In genomic region chr5:65625743-65626142, GRCh38 we compare ENCODE assay signal across 8 cellular contexts. TPM values are rescaled to one million over a fixed set of nuclear protein-coding genes. Genes with fewer than 3 reads are reported as not detected.
DNase-seq lines count a peak whose midpoint lies in the region; ATAC-seq, FAIRE-seq and TF ChIP-seq lines count a peak whose summit lies in the region.

No MANE protein-coding gene starts in this region.

- ATAC-seq in A549 (no peak), GM18868 (IDR thresholded peaks at IDR 0.05; ENCODE audit: unreplicated experiment) (no peak)

- no peak for FAIRE-seq in A549 (lab: Jason Lieb, UNC)

- H2BK120ac ChIP-seq in mesendoderm (ENCODE audit: low read depth, low read length) = no peak overlapping the region

- H3K36me3 ChIP-seq in mesendoderm (ENCODE audit: control insufficient read depth, insufficient read depth, low read length) = no peaks in the 10 kb centered on the region

- H2AK5ac ChIP-seq in mesendoderm (ENCODE audit: low read length) = no peak overlapping the region

- H4K8ac ChIP-seq in mesendoderm (ENCODE audit: low read depth, low read length) = no peak overlapping the region

- H3K23ac ChIP-seq in mesendoderm (ENCODE audit: low read length) = no peak overlapping the region

- H3K79me1 ChIP-seq in mesendoderm (ENCODE audit: low read length) = peaks cover 8% of the 10 kb centered on the region

- TF ChIP-seq EP300 in A549 (IDR thresholded peaks at IDR 0.05) = no peak

- H3K18ac ChIP-seq in mesendoderm (ENCODE audit: low read length) = no peak overlapping the region

- H3K4me1 ChIP-seq in A549 (peaks cover 15% of the 10 kb centered on the region; the same call in 2 of the 3 replicates), mesendoderm (ENCODE audit: control insufficient read depth, low read depth, low read length) (peaks cover 4% of the 10 kb centered on the region)

- no peaks in the 10 kb centered on the region for H3K27me3 ChIP-seq in mesendoderm (ENCODE audit: insufficient read depth, low read length, poor library complexity)

- H3K4ac ChIP-seq in mesendoderm (ENCODE audit: low read depth, low read length) = no peak overlapping the region

- peak overlapping the region; percentile 90 for H3K4me2 ChIP-seq in A549
- H3K4me2 ChIP-seq in mesendoderm (ENCODE audit: low read length) = peak overlapping the region; percentile 11

- 36% methylated on average over 6 of the region's 6 CpGs for WGBS in A549 (ENCODE audit: missing lambda C conversion rate)
- no CpG with 5 or more reads among the region's 6 CpGs for WGBS in mesendoderm (ENCODE audit: extremely low coverage, insufficient coverage, low lambda C conversion rate)

- H3K56ac ChIP-seq in mesendoderm (ENCODE audit: low read length) = no peak overlapping the region

- H4K5ac ChIP-seq in mesendoderm (ENCODE audit: low read length) = no peak overlapping the region

- no peak for TF ChIP-seq POLR2A in A549 (IDR thresholded peaks at IDR 0.05; ENCODE audit: low read length)

- TF ChIP-seq CTCF in A549 (IDR thresholded peaks at IDR 0.05) (no peak), HFF-Myc (IDR thresholded peaks at IDR 0.05; ENCODE audit: low read depth, low read length, missing control alignments) (no peak)

- no peak overlapping the region for H3K9ac ChIP-seq in mesendoderm (ENCODE audit: low read length)

- H2BK15ac ChIP-seq in mesendoderm (replicated peaks; ENCODE audit: low read depth) = no peak overlapping the region

- H3K27ac ChIP-seq in A549 = peak overlapping the region; percentile 45 to 87; a peak in 4 of 6 replicates
- H3K27ac ChIP-seq in mesendoderm (ENCODE audit: low read depth, low read length) = no peak overlapping the region

- H2BK5ac ChIP-seq in mesendoderm (ENCODE audit: low read length) = no peak overlapping the region

- POLR2A ChIA-PET in A549 (lab: Yijun Ruan, JAX) = no interaction called here

- TF ChIP-seq RAD21 in A549 (conservative IDR thresholded peaks at IDR 0.05 in 1 of 2, IDR thresholded peaks at IDR 0.05 in 1 of 2) = no peak

- no peak for DNase-seq in A549 (ENCODE audit: low read depth in 1 of 2, low spot score in 1 of 2)
- DNase-seq in HFF-Myc (ENCODE audit: extremely low read depth, low read depth) = no peak
- DNase-seq in astrocyte of the hippocampus (ENCODE audit: low read depth, low spot score) = peak; percentile 1
- DNase-seq in mesendoderm = no peak
- DNase-seq in effector CD8-positive, alpha-beta T cell (lab: John Stamatoyannopoulos, UW) = no peak
- DNase-seq in posterior cingulate gyrus = no peak
- DNase-seq in occipital lobe (lab: John Stamatoyannopoulos, UW) = no peak

- intact Hi-C loops in posterior cingulate gyrus (cut with DNase I) = loop anchor here (2.0 to 10.0 kb wide), 2 partner anchors 97 to 299 kb away; partner anchors contain the start of genes ERBIN, NLN and SGTB

- peaks cover 11% of the 10 kb centered on the region for H3K79me2 ChIP-seq in mesendoderm (ENCODE audit: control insufficient read depth, insufficient read depth, low read length)

- H3K4me3 ChIP-seq in A549 (peak overlapping the region; percentile 72), HFF-Myc (replicated peaks; ENCODE audit: low read depth, low read length) (peak overlapping the region; percentile 72), mesendoderm (ENCODE audit: low read length) (no peak overlapping the region)

- CTCF ChIA-PET in A549 (lab: Yijun Ruan, JAX) = no interaction called here

- H3K9me3 ChIP-seq in A549 = no peaks in the 10 kb centered on the region

TF ChIP-seq in A549, 52 proteins besides CTCF, POLR2A, EP300 and RAD21:
- TF ChIP-seq ZSCAN20 (CRISPR knock-in tag; IDR thresholded peaks at IDR 0.05) = no peak
- TF ChIP-seq TP53 (CRISPR knock-in tag; IDR thresholded peaks at IDR 0.05) = no peak
- no peak for TF ChIP-seq BHLHE40 (IDR thresholded peaks at IDR 0.05; ENCODE audit: low read depth, low read length)
- TF ChIP-seq ZFP36 (IDR thresholded peaks at IDR 0.05; ENCODE audit: borderline replicate concordance, partially characterized antibody) = no peak
- TF ChIP-seq CHD4 (IDR thresholded peaks at IDR 0.05; ENCODE audit: borderline replicate concordance) = no peak
- TF ChIP-seq CEBPB (IDR thresholded peaks at IDR 0.05) = no peak
- TF ChIP-seq GATA3 (IDR thresholded peaks at IDR 0.05; ENCODE audit: borderline replicate concordance) = no peak
- TF ChIP-seq NPAS2 (CRISPR knock-in tag; IDR thresholded peaks at IDR 0.05; ENCODE audit: borderline replicate concordance) = no peak
- no peak for TF ChIP-seq JUNB (IDR thresholded peaks at IDR 0.05)
- no peak for TF ChIP-seq CBX2 (IDR thresholded peaks at IDR 0.05; ENCODE audit: borderline replicate concordance, low read depth)
- no peak for TF ChIP-seq HDAC2 (IDR thresholded peaks at IDR 0.05)
- no peak for TF ChIP-seq EHMT2 (IDR thresholded peaks at IDR 0.05; ENCODE audit: low read depth)
- TF ChIP-seq ATOH8 (CRISPR knock-in tag; IDR thresholded peaks at IDR 0.05; ENCODE audit: low read depth) = no peak
- no peak for TF ChIP-seq MAFK (IDR thresholded peaks at IDR 0.05; ENCODE audit: partially characterized antibody)
- TF ChIP-seq ZNF302 (CRISPR knock-in tag; IDR thresholded peaks at IDR 0.05) = no peak
- no peak for TF ChIP-seq FOSL2 (IDR thresholded peaks at IDR 0.05)
- TF ChIP-seq FOSL2 (CRISPR knock-in tag; IDR thresholded peaks at IDR 0.05) = no peak
- no peak for TF ChIP-seq TFCP2L1 (CRISPR knock-in tag; IDR thresholded peaks at IDR 0.05)
- TF ChIP-seq HEYL (CRISPR knock-in tag; IDR thresholded peaks at IDR 0.05) = no peak

RNA-seq across cellular contexts. Expression of gene SHLD3, which starts 0.9 kb away (rescaled TPM):
- polyA plus RNA-seq in A549 (2011; rRNA removed) = 4.5 and 5.0 TPM in 2 replicates
- 1.5 TPM in 2 replicates for polyA plus RNA-seq in A549 (2012; cell fraction: cytosol; rRNA removed)
- 0.59 and 0.89 TPM in 2 replicates for polyA plus RNA-seq in A549 (2012; cell fraction: nucleus; rRNA removed)
- 2.7 to 3.3 TPM (median 3.2 TPM) in 3 replicates for polyA plus RNA-seq in A549 (2017; fragmentation: RNase III; extraction: RNeasy Plus Mini Kit Qiagen cat#74134 plus additional on column Dnase treatment)
- 1.4 and 1.6 TPM in 2 replicates for polyA minus RNA-seq in A549 (2011; rRNA and poly(A)+ RNA removed)
- 3.6 TPM for polyA plus RNA-seq in mesendoderm (2013, experiment 1 of 2)
- polyA plus RNA-seq in mesendoderm (2013, experiment 2 of 2) = 3.9 TPM
- 17.2 TPM for total RNA-seq in occipital lobe

RNA-seq across cellular contexts. Expression of gene TRAPPC13, which starts 0.9 kb away (rescaled TPM):
- 28.8 and 35.1 TPM in 2 replicates for polyA plus RNA-seq in A549 (2011; rRNA removed)
- polyA plus RNA-seq in A549 (2012; cell fraction: cytosol; rRNA removed) = 5.9 and 6.5 TPM in 2 replicates
- 5.2 and 6.5 TPM in 2 replicates for polyA plus RNA-seq in A549 (2012; cell fraction: nucleus; rRNA removed)
- polyA plus RNA-seq in A549 (2017; fragmentation: RNase III; extraction: RNeasy Plus Mini Kit Qiagen cat#74134 plus additional on column Dnase treatment) = 17.2 to 18.6 TPM (median 18.5 TPM) in 3 replicates
- polyA minus RNA-seq in A549 (2011; rRNA and poly(A)+ RNA removed) = 4.2 and 5.6 TPM in 2 replicates
- 11.6 TPM for polyA plus RNA-seq in mesendoderm (2013, experiment 1 of 2)
- 11.7 TPM for polyA plus RNA-seq in mesendoderm (2013, experiment 2 of 2)
- total RNA-seq in occipital lobe = 40.6 TPM

RNA-seq across cellular contexts. Expression of gene TRIM23, which starts 1.6 kb away (rescaled TPM):
- polyA plus RNA-seq in A549 (2011; rRNA removed) (10.7 and 12.9 TPM in 2 replicates), A549 (2017; fragmentation: RNase III; extraction: RNeasy Plus Mini Kit Qiagen cat#74134 plus additional on column Dnase treatment) (8.5 to 11.7 TPM (median 10.3 TPM) in 3 replicates)
- polyA plus RNA-seq in A549 (2012; cell fraction: cytosol; rRNA removed) = 3.0 TPM in 2 replicates
- 1.6 and 3.0 TPM in 2 replicates for polyA plus RNA-seq in A549 (2012; cell fraction: nucleus; rRNA removed)
- polyA minus RNA-seq in A549 (2011; rRNA and poly(A)+ RNA removed) = 14.3 and 19.0 TPM in 2 replicates
- polyA plus RNA-seq in mesendoderm (2013, experiment 1 of 2) = 5.4 TPM
- polyA plus RNA-seq in mesendoderm (2013, experiment 2 of 2) = 5.0 TPM
- 94.1 TPM for total RNA-seq in occipital lobe
